In the genomic region with DNA sequence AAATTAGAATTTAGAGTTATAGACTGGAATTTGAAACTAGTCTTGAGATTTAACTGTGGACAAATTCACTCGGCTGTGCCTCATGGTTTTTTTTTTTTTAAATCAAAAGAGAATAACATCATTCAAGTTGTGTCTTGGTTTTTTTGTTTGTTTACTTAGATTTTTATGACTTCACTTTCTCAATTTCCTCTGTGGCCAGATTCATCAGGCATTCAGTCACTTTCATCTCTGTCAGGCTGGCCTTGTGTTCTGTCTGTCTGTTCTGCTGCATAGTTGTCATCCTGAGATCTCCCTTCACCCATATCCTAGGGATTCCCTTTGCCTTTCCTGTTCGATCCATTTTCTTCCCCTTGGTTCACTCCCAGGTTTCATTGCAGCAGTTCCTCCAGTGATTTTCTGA, we compare ENCODE assay signal across 13 cellular contexts. TPM values are rescaled to one million over a fixed set of nuclear protein-coding genes. Genes with fewer than 3 reads are reported as not detected.
DNase-seq lines count a peak whose midpoint lies in the region; ATAC-seq and TF ChIP-seq lines count a peak whose summit lies in the region.
"Had no signal": no experiment of that assay in that cellular context is flagged by ENCODE, and none has a peak within 500 bp of the region (broad histone marks: within the 10 kb centered on the region; RNA-seq: fewer than 3 reads in every experiment).

No MANE protein-coding gene starts in this region.

- H3K9me3 ChIP-seq in left lung: no peaks in the 10 kb centered on the region

- H3K4me3 ChIP-seq in AG10803 (ENCODE audit: low read length) (no peak overlapping the region), GM06990 (replicated peaks; ENCODE audit: low read depth, low read length) (no peak overlapping the region), left lung (no peak overlapping the region)

- H3K27me3 Mint-ChIP-seq in activated naive CD8-positive, alpha-beta T cell treated with anti-CD3 and anti-CD28 coated beads, Interleukin-2, amount 10 ng/mL, durations not matched to agents 7 days and 5 days: no peaks in the 10 kb centered on the region

- ATAC-seq in activated naive CD8-positive, alpha-beta T cell treated with anti-CD3 and anti-CD28 coated beads, Interleukin-2, amount 10 ng/mL, durations not matched to agents 7 days and 5 days (ENCODE audit: low read depth): peak; percentile 39
- ATAC-seq in left lung (no peak), GM18858 (IDR thresholded peaks at IDR 0.05; ENCODE audit: unreplicated experiment) (no peak), GM21619 (IDR thresholded peaks at IDR 0.05; ENCODE audit: unreplicated experiment) (no peak)
- ATAC-seq: HCT116 had no signal

- no peaks in the 10 kb centered on the region for H3K27me3 ChIP-seq in GM06990 (replicated peaks; ENCODE audit: control insufficient read depth, insufficient read depth, low read length)
- no peaks in the 10 kb centered on the region for H3K27me3 ChIP-seq in left lung

- peak overlapping the region; percentile 21 to 64 for H3K27ac ChIP-seq in left lung
- H3K27ac ChIP-seq in caudate nucleus (ENCODE audit: low read depth, low read length): no peak overlapping the region

- TF ChIP-seq CTCF in AG10803 (conservative IDR thresholded peaks at IDR 0.05; ENCODE audit: low read length): no peak
- no peak for TF ChIP-seq CTCF in GM06990 (IDR thresholded peaks at IDR 0.05; ENCODE audit: insufficient read depth, low read length, poor library complexity, severe bottlenecking)
- no peak for TF ChIP-seq CTCF in left lung (IDR thresholded peaks at IDR 0.05)

- H3K4me1 ChIP-seq in left lung: peaks cover 35 to 100% of the 10 kb centered on the region in 2 donors

- H3K36me3 ChIP-seq in GM06990 (ENCODE audit: control insufficient read depth, insufficient read depth, low read length) (no peaks in the 10 kb centered on the region), left lung (no peaks in the 10 kb centered on the region)

- POLR2A ChIA-PET in activated naive CD8-positive, alpha-beta T cell treated with anti-CD3 and anti-CD28 coated beads, Interleukin-2, amount 10 ng/mL, durations not matched to agents 7 days and 5 days (lab: Charles Lee): interaction anchor here (2.1 kb wide), 1 partner anchor 10 kb away, joined by 4 read pairs; a partner anchor contains a TSS

- H3K4me3 Mint-ChIP-seq in activated naive CD8-positive, alpha-beta T cell treated with anti-CD3 and anti-CD28 coated beads, Interleukin-2, amount 10 ng/mL, durations not matched to agents 7 days and 5 days: peak overlapping the region; percentile 60

- H3K36me3 Mint-ChIP-seq in activated naive CD8-positive, alpha-beta T cell treated with anti-CD3 and anti-CD28 coated beads, Interleukin-2, amount 10 ng/mL, durations not matched to agents 7 days and 5 days: peaks cover 5% of the 10 kb centered on the region

- peaks cover 48% of the 10 kb centered on the region for H3K4me1 Mint-ChIP-seq in activated naive CD8-positive, alpha-beta T cell treated with anti-CD3 and anti-CD28 coated beads, Interleukin-2, amount 10 ng/mL, durations not matched to agents 7 days and 5 days

- DNase-seq in AG10803 (ENCODE audit: low read depth): peak; percentile 46
- peak; percentile 17 for DNase-seq in GM06990 (ENCODE audit: extremely low read depth, insufficient read length)
- no peak for DNase-seq in activated naive CD8-positive, alpha-beta T cell treated with anti-CD3 and anti-CD28 coated beads, Interleukin-2, amount 10 ng/mL, durations not matched to agents 7 days and 5 days
- DNase-seq in left lung: no peak
- no peak for DNase-seq in caudate nucleus (lab: John Stamatoyannopoulos, UW)
- no peak for DNase-seq in NCI-H146 treated with DMSO at 0.1 percent for 48 hours (lab: John Stamatoyannopoulos, UW; ENCODE audit: unreplicated experiment)
- DNase-seq: activated CD4-positive, CD25-positive, alpha-beta regulatory T cell treated with anti-CD3 and anti-CD28 coated beads, Interleukin-2, amount 50 U/mL, for 72 hours; cerebellar nuclear complex; NCI-H2081; stimulated activated CD4-positive, alpha-beta T cell treated with anti-CD3 and anti-CD28 coated beads, Interleukin-4, amount 100 ng/mL, for 4 hours had no signal

- H3K9me3 Mint-ChIP-seq in activated naive CD8-positive, alpha-beta T cell treated with anti-CD3 and anti-CD28 coated beads, Interleukin-2, amount 10 ng/mL, durations not matched to agents 7 days and 5 days: no peaks in the 10 kb centered on the region

- peak overlapping the region; percentile 21 for H3K27ac Mint-ChIP-seq in activated naive CD8-positive, alpha-beta T cell treated with anti-CD3 and anti-CD28 coated beads, Interleukin-2, amount 10 ng/mL, durations not matched to agents 7 days and 5 days

- intact Hi-C loops in left lung (cut with DNase I): no loop called here

RNA-seq across cellular contexts. Expression of a gene that starts 10.0 kb away (rescaled TPM):
- 10 to 100 TPM; 87.4 to 88.0 TPM for total RNA-seq in activated naive CD8-positive, alpha-beta T cell treated with anti-CD3 and anti-CD28 coated beads, Interleukin-2, amount 10 ng/mL, durations not matched to agents 7 days and 5 days
- total RNA-seq in left lung: 10 to 100 TPM; 78.8 to 92.9 TPM

Comparison
In these comparisons a context has a peak if more than half of its experiments do, and no peak if none do; other contexts are left out.
1. DNase-seq: peak in AG10803 (single experiment) and GM06990 (single experiment); none in activated naive CD8-positive, alpha-beta T cell treated with anti-CD3 and anti-CD28 coated beads, Interleukin-2, amount 10 ng/mL, durations not matched to agents 7 days and 5 days (single experiment), left lung (0 of 2), caudate nucleus (0 of 61) and NCI-H146 treated with DMSO at 0.1 percent for 48 hours (single experiment).